In the genomic region with DNA sequence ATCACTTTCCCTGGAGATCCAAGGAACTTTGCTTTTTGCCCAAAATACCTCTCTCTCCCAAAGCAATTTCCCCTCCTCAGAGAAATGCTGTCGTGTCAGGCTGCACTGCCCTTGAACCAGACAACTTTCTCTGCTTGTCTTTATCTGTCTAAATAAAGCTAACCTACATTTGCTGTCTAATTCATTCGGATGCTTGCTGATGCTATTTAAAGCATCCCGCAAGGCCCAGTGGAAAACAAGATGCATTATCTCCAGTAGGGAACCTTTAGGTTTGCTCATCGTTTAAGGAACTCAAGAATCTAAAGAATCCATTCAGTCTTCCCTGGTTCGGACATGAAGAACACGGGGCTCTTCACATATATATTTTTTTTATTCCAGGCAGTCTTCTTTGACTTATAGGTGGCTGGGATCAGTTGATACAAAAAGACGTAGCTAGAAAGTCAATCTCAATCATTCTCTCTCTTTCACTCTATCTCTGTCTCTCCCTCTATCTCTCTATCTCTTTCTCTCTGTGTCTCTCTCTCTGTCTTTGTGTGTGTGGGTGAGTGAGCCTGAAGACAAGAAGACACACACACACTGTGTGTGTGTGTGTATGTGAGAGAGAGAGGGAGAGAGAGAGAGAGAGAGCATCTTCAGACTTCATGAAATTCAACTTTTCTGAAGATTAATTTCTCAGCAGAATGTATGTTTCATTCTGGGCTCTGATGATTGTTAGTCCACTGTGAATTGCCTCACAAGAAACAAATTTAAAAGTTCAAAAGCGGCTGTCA, we compare ENCODE assay signal across 10 cellular contexts.
DNase-seq lines count a peak whose midpoint lies in the region; ATAC-seq lines count a peak whose summit lies in the region.
"Had no signal": no experiment of that assay in that cellular context is flagged by ENCODE, and none has a peak within 500 bp of the region (broad histone marks: within the 10 kb centered on the region; RNA-seq: fewer than 3 reads in every experiment).

No MANE protein-coding gene starts in this region.

- no peak overlapping the region for H2AK5ac ChIP-seq in neuronal stem cell (ENCODE audit: low read depth, low read length)

- peak overlapping the region; percentile 91 for H3K27ac ChIP-seq in SJSA1
- no peak overlapping the region for H3K27ac ChIP-seq in neuronal stem cell (replicated peaks; ENCODE audit: low read length)

- no peak overlapping the region for H2BK15ac ChIP-seq in neuronal stem cell (ENCODE audit: low read length)

- peak overlapping the region; percentile 84 for H2AFZ ChIP-seq in neuronal stem cell (ENCODE audit: low read length)

- H3K4me1 ChIP-seq in SJSA1 (replicated peaks) (peaks cover 33% of the 10 kb centered on the region), neuronal stem cell (ENCODE audit: control insufficient read depth in 2 of 2, insufficient read depth in 1 of 2, low read depth in 1 of 2, low read length in 2 of 2) (peaks cover 5 to 8% of the 10 kb centered on the region in 2 donors)

- no peak overlapping the region for H2BK5ac ChIP-seq in neuronal stem cell (ENCODE audit: low read length)

- no peak overlapping the region for H3K4me3 ChIP-seq in SJSA1
- H3K4me3 ChIP-seq in neuronal stem cell (ENCODE audit: low read length in 2 of 2) = peak overlapping the region in 1 of 2 donors; percentile 25

- no peak overlapping the region for H3K18ac ChIP-seq in neuronal stem cell (ENCODE audit: low read length)

- no peaks in the 10 kb centered on the region for H3K79me1 ChIP-seq in neuronal stem cell (ENCODE audit: low read depth, low read length)

- WGBS in neuronal stem cell (ENCODE audit: extremely low coverage in 2 of 2, insufficient read length in 2 of 2, insufficient replicate concordance in 1 of 2), 2 donors = no CpG with 5 or more reads among the region's 8 CpGs

- H3K9ac ChIP-seq in neuronal stem cell (ENCODE audit: low read depth, low read length, poor library complexity) = no peak overlapping the region

- H3K4me2 ChIP-seq in neuronal stem cell (ENCODE audit: insufficient read depth, low read length, poor library complexity, severe bottlenecking) = no peak overlapping the region

- ATAC-seq in GM19455 (IDR thresholded peaks at IDR 0.05; ENCODE audit: unreplicated experiment) = no peak

- no peaks in the 10 kb centered on the region for H3K36me3 ChIP-seq in SJSA1
- no peaks in the 10 kb centered on the region for H3K36me3 ChIP-seq in neuronal stem cell (replicated peaks in 1 of 2; ENCODE audit: control insufficient read depth in 2 of 2, insufficient read depth in 2 of 2, low read length in 2 of 2)

- no peak overlapping the region for H2BK12ac ChIP-seq in neuronal stem cell (ENCODE audit: low read length)

- H3K9me3 ChIP-seq in SJSA1 (replicated peaks) = no peaks in the 10 kb centered on the region
- H3K9me3 ChIP-seq in neuronal stem cell (replicated peaks in 1 of 2; ENCODE audit: control insufficient read depth in 2 of 2, insufficient read depth in 1 of 2, low read depth in 1 of 2, low read length in 2 of 2) = no peaks in the 10 kb centered on the region

- DNase-seq in EH (ENCODE audit: low read depth) (peak; percentile 27), SJSA1 (ENCODE audit: low read depth in 1 of 2, low spot score in 2 of 2) (no peak), dermis blood vessel endothelial cell (peak; percentile 9), neuronal stem cell (ENCODE audit: low spot score) (no peak), ureter (ENCODE audit: low spot score) (no peak), ecto neural progenitor cell (ENCODE audit: low spot score) (no peak)
- no peak for DNase-seq in stimulated activated CD4-positive, alpha-beta T cell treated with anti-CD3 and anti-CD28 coated beads, Interleukin-1b, Interleukin-23, amount 100 ng/mL, for 48 hours
- DNase-seq: NCI-H2171 treated with DMSO at 0.1 percent for 48 hours, SIG-M5 had no signal

- no peak overlapping the region for H4K91ac ChIP-seq in neuronal stem cell (ENCODE audit: low read depth, low read length, poor library complexity)

- no peak overlapping the region for H3K14ac ChIP-seq in neuronal stem cell (ENCODE audit: low read length)

- H3K4ac ChIP-seq in neuronal stem cell (ENCODE audit: low read length) = no peak overlapping the region

- no peak overlapping the region for H4K8ac ChIP-seq in neuronal stem cell (ENCODE audit: low read depth, low read length)

- no peak overlapping the region for H3K23ac ChIP-seq in neuronal stem cell (ENCODE audit: low read depth, low read length, poor library complexity)

- no peak overlapping the region for H2BK120ac ChIP-seq in neuronal stem cell (ENCODE audit: low read depth, low read length)

- no peaks in the 10 kb centered on the region for H3K27me3 ChIP-seq in SJSA1 (replicated peaks)
- H3K27me3 ChIP-seq in neuronal stem cell (ENCODE audit: control insufficient read depth in 3 of 3, insufficient read depth in 3 of 3, low read depth in 1 of 3, low read length in 3 of 3) = no peaks in the 10 kb centered on the region

Comparison
In these comparisons a context has a peak if more than half of its experiments do, and no peak if none do; other contexts are left out.
1. DNase-seq: peak in EH (single experiment) and dermis blood vessel endothelial cell (single experiment); none in SJSA1 (0 of 2), neuronal stem cell (single experiment), ureter (single experiment), stimulated activated CD4-positive, alpha-beta T cell treated with anti-CD3 and anti-CD28 coated beads, Interleukin-1b, Interleukin-23, amount 100 ng/mL, for 48 hours (single experiment) and ecto neural progenitor cell (single experiment).